In genomic region chr1:178209935-178210334, GRCh38 we compare ENCODE assay signal across 9 cellular contexts.
"Had no signal": no experiment of that assay in that cellular context is flagged by ENCODE, and none has a peak within 500 bp of the region (broad histone marks: within the 10 kb centered on the region; RNA-seq: fewer than 3 reads in every experiment).

No MANE protein-coding gene starts in this region.

- H3K27ac ChIP-seq: GM23248 had no signal

- H3K9ac ChIP-seq: GM23248 had no signal

- FAIRE-seq: HTR-8/SVneo, K562 had no signal

- H3K4me3 ChIP-seq: GM23248, HAP-1, K562 had no signal

- H3K4me1 ChIP-seq: HAP-1 had no signal

- DNase-seq: GM23248, GOT3, H7, IMR-90, KG1 had no signal

- H3K36me3 ChIP-seq: HAP-1 had no signal

- ATAC-seq: HCT116, K562 had no signal
